ENCODE assay signal across 8 cellular contexts in the genomic region with DNA sequence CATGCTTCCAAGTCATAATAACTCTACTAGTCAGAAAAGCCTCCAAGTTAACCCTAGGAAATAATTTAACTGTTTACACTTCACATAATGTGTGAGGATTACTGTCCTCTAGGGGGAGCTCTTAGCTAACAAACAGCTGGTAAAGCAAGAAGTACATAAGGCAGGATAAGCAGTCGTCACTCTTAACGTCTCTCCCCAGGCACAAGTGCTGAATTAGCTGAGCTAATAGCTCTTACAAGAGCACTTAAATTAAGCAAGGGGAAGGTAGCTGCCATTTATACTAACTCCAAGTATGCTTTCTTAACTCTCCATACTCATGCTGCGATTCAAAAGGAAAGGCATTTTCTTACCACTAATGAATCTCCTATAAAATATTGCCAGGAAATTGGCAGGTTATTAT.
DNase-seq lines count a peak whose midpoint lies in the region; ATAC-seq lines count a peak whose summit lies in the region.

No MANE protein-coding gene starts in this region.

- H3K4me1 ChIP-seq in Karpas-422 (ENCODE audit: low read length) (peaks cover 12% of the 10 kb centered on the region), mesendoderm (ENCODE audit: control insufficient read depth, low read depth, low read length) (peaks cover 3% of the 10 kb centered on the region)

- WGBS in mesendoderm (ENCODE audit: extremely low coverage, insufficient coverage, low lambda C conversion rate) = no CpG with 5 or more reads among the region's 3 CpGs

- H2AK5ac ChIP-seq in mesendoderm (ENCODE audit: low read length) = no peak overlapping the region

- H2BK5ac ChIP-seq in mesendoderm (ENCODE audit: low read length) = no peak overlapping the region

- no peak overlapping the region for H4K5ac ChIP-seq in mesendoderm (ENCODE audit: low read length)

- H3K4ac ChIP-seq in mesendoderm (ENCODE audit: low read depth, low read length) = no peak overlapping the region

- no peak overlapping the region for H3K56ac ChIP-seq in mesendoderm (ENCODE audit: low read length)

- no peak overlapping the region for H2BK15ac ChIP-seq in mesendoderm (replicated peaks; ENCODE audit: low read depth)

- no peaks in the 10 kb centered on the region for H4K20me1 ChIP-seq in Karpas-422 (ENCODE audit: insufficient read depth, low read depth, low read length)

- H3K27ac ChIP-seq in Karpas-422 (ENCODE audit: low read length) = no peak overlapping the region
- no peak overlapping the region for H3K27ac ChIP-seq in mesendoderm (ENCODE audit: low read depth, low read length)

- H3K27me3 ChIP-seq in Karpas-422 (ENCODE audit: low read length) (no peaks in the 10 kb centered on the region), mesendoderm (ENCODE audit: insufficient read depth, low read length, poor library complexity) (no peaks in the 10 kb centered on the region)

- no peak overlapping the region for H2BK120ac ChIP-seq in mesendoderm (ENCODE audit: low read depth, low read length)

- intact Hi-C loops in posterior cingulate gyrus (cut with DNase I) = no loop called here

- no peaks in the 10 kb centered on the region for H3K36me3 ChIP-seq in Karpas-422 (ENCODE audit: insufficient read depth, low read length)
- H3K36me3 ChIP-seq in mesendoderm (ENCODE audit: control insufficient read depth, insufficient read depth, low read length) = no peaks in the 10 kb centered on the region

- H3K9me2 ChIP-seq in Karpas-422 (replicated peaks; ENCODE audit: insufficient read depth, low read length) = no peaks in the 10 kb centered on the region

- H3K9ac ChIP-seq in Karpas-422 (ENCODE audit: low read length) (no peak overlapping the region), mesendoderm (ENCODE audit: low read length) (no peak overlapping the region)

- H3K4me1 Mint-ChIP-seq in T-helper 17 cell = peaks cover 13% of the 10 kb centered on the region

- no peak overlapping the region for H4K8ac ChIP-seq in mesendoderm (ENCODE audit: low read depth, low read length)

- H3K27me3 Mint-ChIP-seq in T-helper 17 cell = peaks cover 13% of the 10 kb centered on the region

- no peak overlapping the region for H3K23ac ChIP-seq in mesendoderm (ENCODE audit: low read length)

- H3K4me2 ChIP-seq in Karpas-422 (ENCODE audit: low read depth, low read length, poor library complexity, severe bottlenecking) (no peak overlapping the region), mesendoderm (ENCODE audit: low read length) (no peak overlapping the region)

- no peaks in the 10 kb centered on the region for H3K79me2 ChIP-seq in Karpas-422 (ENCODE audit: low read length)
- H3K79me2 ChIP-seq in mesendoderm (ENCODE audit: control insufficient read depth, insufficient read depth, low read length) = no peaks in the 10 kb centered on the region

- no peak overlapping the region for H3K27ac Mint-ChIP-seq in T-helper 17 cell

- no peaks in the 10 kb centered on the region for H3K9me3 ChIP-seq in Karpas-422 (ENCODE audit: low read length)
- H3K9me3 ChIP-seq in T-helper 17 cell (ENCODE audit: control insufficient read depth, low read length, poor library complexity, severe bottlenecking) = no peaks in the 10 kb centered on the region

- H2AFZ ChIP-seq in Karpas-422 (ENCODE audit: low read length) = no peak overlapping the region

- no peak overlapping the region for H3K4me3 ChIP-seq in Karpas-422 (ENCODE audit: low read length)
- H3K4me3 ChIP-seq in mesendoderm (ENCODE audit: low read length) = no peak overlapping the region

- no peak overlapping the region for H3K4me3 Mint-ChIP-seq in T-helper 17 cell

- no peak for ATAC-seq in T-helper 17 cell
- ATAC-seq in GM18498 (IDR thresholded peaks at IDR 0.05; ENCODE audit: unreplicated experiment) = no peak

- DNase-seq in ELF-1 (ENCODE audit: low read depth, low spot score) (peak; percentile 16), Karpas-422 (peak; percentile 91), NOMO-1 treated with dmso at 0.1 percent for 144 hours (lab: John Stamatoyannopoulos, UW; ENCODE audit: unreplicated experiment) (peak; percentile 27), mesendoderm (peak; percentile 79), T-helper 17 cell (no peak), posterior cingulate gyrus (no peak)
- DNase-seq in central memory CD4-positive, alpha-beta T cell = peak; percentile 52

- no peaks in the 10 kb centered on the region for H3K79me1 ChIP-seq in mesendoderm (ENCODE audit: low read length)

- H3K18ac ChIP-seq in mesendoderm (ENCODE audit: low read length) = no peak overlapping the region

- H3K36me3 Mint-ChIP-seq in T-helper 17 cell (ENCODE audit: low read depth) = peaks cover 2% of the 10 kb centered on the region

Comparison
In these comparisons a context has a peak if more than half of its experiments do, and no peak if none do; other contexts are left out.
1. DNase-seq: peak in ELF-1 (single experiment), Karpas-422 (single experiment), NOMO-1 treated with dmso at 0.1 percent for 144 hours (single experiment), central memory CD4-positive, alpha-beta T cell (single experiment) and mesendoderm (single experiment); none in T-helper 17 cell (0 of 3) and posterior cingulate gyrus (0 of 10).